Comparison of ENCODE assay signal across 9 cellular contexts in the genomic region with DNA sequence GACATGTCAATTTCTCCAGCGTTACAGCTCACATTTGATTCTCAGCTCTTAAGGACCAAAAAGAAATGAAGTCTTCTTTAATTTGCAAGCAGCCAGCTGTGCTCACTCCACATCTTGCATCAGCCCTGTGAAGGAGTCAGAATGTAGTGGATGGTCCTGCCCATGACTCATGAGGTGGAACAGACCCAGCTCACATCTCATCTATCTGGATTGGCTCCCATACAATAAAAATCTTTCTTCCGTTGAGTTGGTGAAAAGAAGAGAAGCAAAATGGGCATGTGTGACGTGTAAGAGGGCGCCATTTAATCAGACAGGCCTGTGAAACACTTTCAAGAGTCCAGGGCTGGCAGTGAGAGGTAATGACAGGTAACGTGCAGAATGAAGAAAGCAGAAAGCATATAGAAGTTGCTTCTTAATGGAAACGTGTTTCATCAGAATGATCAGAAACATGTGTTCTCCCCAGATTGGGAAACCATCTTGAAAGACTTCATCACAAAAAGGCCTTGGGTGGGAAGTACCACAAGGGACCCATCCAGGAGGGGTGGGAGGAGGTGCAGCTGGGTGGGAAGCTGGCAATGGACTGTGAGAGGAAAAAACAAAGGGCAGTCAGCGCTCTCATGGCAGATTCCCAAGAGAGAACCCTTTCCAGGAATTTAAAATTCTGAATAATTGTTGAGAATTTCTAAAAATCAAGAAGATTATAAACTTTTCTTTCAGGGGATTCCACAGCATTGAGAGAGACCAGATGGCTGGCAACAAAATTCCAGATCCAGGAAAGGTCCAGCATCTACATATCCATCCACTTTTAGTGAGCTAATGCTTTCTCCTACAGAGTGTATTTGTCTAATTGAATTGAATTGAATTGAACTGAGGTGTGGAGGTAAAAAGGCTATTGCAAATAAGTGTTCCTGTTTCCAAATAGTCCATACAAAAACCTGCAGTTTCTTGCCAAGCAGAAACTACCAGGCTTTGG. TPM values are rescaled to one million over a fixed set of nuclear protein-coding genes. Genes with fewer than 3 reads are reported as not detected.
A peak's percentile ranks its signal among the peaks of the same experiment; 100 is the strongest.
DNase-seq lines count a peak whose midpoint lies in the region; ATAC-seq and TF ChIP-seq lines count a peak whose summit lies in the region.
"Had no signal": no experiment of that assay in that cellular context is flagged by ENCODE, and none has a peak within 500 bp of the region (broad histone marks: within the 10 kb centered on the region; RNA-seq: fewer than 3 reads in every experiment).

No MANE protein-coding gene starts in this region.

- ATAC-seq in sciatic nerve (peak; percentile 77), GM18909 (IDR thresholded peaks at IDR 0.05; ENCODE audit: poor library complexity, unreplicated experiment) (no peak), HG03442 (IDR thresholded peaks at IDR 0.05; ENCODE audit: unreplicated experiment) (no peak), GM18870 (IDR thresholded peaks at IDR 0.05; ENCODE audit: unreplicated experiment) (no peak)

- peak; percentile 93 for DNase-seq in EL
- DNase-seq in fibroblast of gingiva (ENCODE audit: low read depth), result peak; percentile 93
- no peak for DNase-seq in sciatic nerve (ENCODE audit: low spot score)
- no peak for DNase-seq in HuH-7 (ENCODE audit: low spot score)
- DNase-seq: stimulated activated CD4-positive, alpha-beta T cell treated with anti-CD3 and anti-CD28 coated beads, Interleukin-4, amount 100 ng/mL, for 1 hour had no signal

- intact Hi-C loops in sciatic nerve (cut with DNase I), result no loop called here

TF ChIP-seq in PFSK-1, 5 proteins besides CTCF, POLR2A, EP300 and RAD21:
- TF ChIP-seq REST (IDR thresholded peaks at IDR 0.05; ENCODE audit: insufficient read depth in 1 of 2, low read depth in 2 of 2, low read length in 2 of 2) (no peak), POLR2AphosphoS5 (IDR thresholded peaks at IDR 0.05; ENCODE audit: low read depth, low read length) (peak; percentile 34; the same call in 1 of the 2 replicates), TAF1 (IDR thresholded peaks at IDR 0.05; ENCODE audit: borderline replicate concordance, insufficient read depth, low read length) (no peak)

RNA-seq across cellular contexts. Expression of gene ETS1, which starts 57.0 kb away (rescaled TPM):
- 268 TPM for polyA plus RNA-seq in PFSK-1 (2012; ENCODE audit: insufficient read length, low read depth)
- total RNA-seq in sciatic nerve, result 90.8 TPM

Comparison
In these comparisons a context has a peak if more than half of its experiments do, and no peak if none do; other contexts are left out.
1. DNase-seq: peak in EL (single experiment) and fibroblast of gingiva (single experiment); none in sciatic nerve (single experiment) and HuH-7 (single experiment).